In genomic region chr10:71749396-71749795, GRCh38 we compare ENCODE assay signal across 12 cellular contexts. TPM values are rescaled to one million over a fixed set of nuclear protein-coding genes. Genes with fewer than 3 reads are reported as not detected.
DNase-seq lines count a peak whose midpoint lies in the region; ATAC-seq and TF ChIP-seq lines count a peak whose summit lies in the region.
"Had no signal": no experiment of that assay in that cellular context is flagged by ENCODE, and none has a peak within 500 bp of the region (broad histone marks: within the 10 kb centered on the region; RNA-seq: fewer than 3 reads in every experiment).

No MANE protein-coding gene starts in this region.

- H3K27me3 ChIP-seq in CD4-positive, alpha-beta T cell (ENCODE audit: control insufficient read depth, insufficient read depth, low read length) = no peaks in the 10 kb centered on the region
- H3K27me3 ChIP-seq in esophagus muscularis mucosa (no peaks in the 10 kb centered on the region), sigmoid colon (no peaks in the 10 kb centered on the region)

- peaks cover 55% of the 10 kb centered on the region for H3K36me3 Mint-ChIP-seq in CD4-positive, alpha-beta T cell (ENCODE audit: low read depth)
- peaks cover 21% of the 10 kb centered on the region for H3K36me3 Mint-ChIP-seq in T-cell
- H3K36me3 Mint-ChIP-seq in nephron progenitor cell (ENCODE audit: low read depth) = no peaks in the 10 kb centered on the region

- intact Hi-C loops in CD4-positive, alpha-beta T cell (cut with DNase I, micrococcal nuclease) = loop anchor here (2.0 kb wide), 1 partner anchor 23 kb away; the partner anchor contains the start of gene VSIR (in 2 of the 2)
- intact Hi-C loops in esophagus muscularis mucosa (cut with DNase I) = no loop called here
- intact Hi-C loops in sigmoid colon (cut with DNase I) = no loop called here

- no peak overlapping the region for H3K4me3 ChIP-seq in esophagus muscularis mucosa
- no peak overlapping the region for H3K4me3 ChIP-seq in sigmoid colon
- H3K4me3 ChIP-seq: smooth muscle cell had no signal

- no peaks in the 10 kb centered on the region for H3K9me3 ChIP-seq in CD4-positive, alpha-beta T cell (ENCODE audit: control insufficient read depth, low read length)
- H3K9me3 ChIP-seq in esophagus muscularis mucosa (no peaks in the 10 kb centered on the region), sigmoid colon (no peaks in the 10 kb centered on the region)

- CTCF ChIA-PET in CD4-positive, alpha-beta T cell (lab: Charles Lee) = interaction anchor here (0.9 to 4.8 kb wide), 7 partner anchors 13 to 41 kb away, joined by 3 to 27 read pairs (median 4); partner anchors contain the start of gene VSIR
- CTCF ChIA-PET in T-cell (lab: Charles Lee) = interaction anchor here in 1 of 2 donors (1.0 to 1.5 kb wide), 9 partner anchors 9 to 431 kb away, joined by 3 to 9 read pairs (median 5); partner anchors contain the start of genes SLC29A3 and VSIR

- DNase-seq in CD4-positive, alpha-beta T cell = no peak
- DNase-seq in T-cell (no peak), esophagus muscularis mucosa (ENCODE audit: extremely low spot score) (no peak), sigmoid colon (no peak), MV-4-11 (lab: John Stamatoyannopoulos, UW) (no peak), nephron progenitor cell (no peak)
- DNase-seq in stimulated activated CD4-positive, alpha-beta T cell treated with anti-CD3 and anti-CD28 coated beads, Interleukin-12 subunit alpha, Interleukin-12 subunit beta, amount 100 ng/mL, for 4 hours = no peak
- DNase-seq: Calu3, NCI-H524 treated with DMSO at 0.1 percent for 48 hours, T1000 had no signal

- H3K4me3 Mint-ChIP-seq in CD4-positive, alpha-beta T cell = peak overlapping the region; percentile 75
- H3K4me3 Mint-ChIP-seq in T-cell (peak overlapping the region in 2 of 3 donors; percentile 40 to 80), nephron progenitor cell (no peak overlapping the region)

- peaks cover 65 to 83% (median 78%) of the 10 kb centered on the region in 4 donors for H3K4me1 ChIP-seq in esophagus muscularis mucosa
- H3K4me1 ChIP-seq in sigmoid colon = peaks cover 0 to 59% (median 43%) of the 10 kb centered on the region in 4 donors

- no peaks in the 10 kb centered on the region for H3K9me3 Mint-ChIP-seq in CD4-positive, alpha-beta T cell
- no peaks in the 10 kb centered on the region for H3K9me3 Mint-ChIP-seq in T-cell
- H3K9me3 Mint-ChIP-seq in nephron progenitor cell = no peaks in the 10 kb centered on the region

- TF ChIP-seq POLR2A in esophagus muscularis mucosa (IDR thresholded peaks at IDR 0.05; ENCODE audit: low read depth) (no peak), sigmoid colon (IDR thresholded peaks at IDR 0.05) (no peak)

- peaks cover 97% of the 10 kb centered on the region for H3K4me1 Mint-ChIP-seq in CD4-positive, alpha-beta T cell (ENCODE audit: low read depth)
- peaks cover 97% of the 10 kb centered on the region in 3 donors for H3K4me1 Mint-ChIP-seq in T-cell
- H3K4me1 Mint-ChIP-seq in nephron progenitor cell = peaks cover 76% of the 10 kb centered on the region

- peak overlapping the region; percentile 75 for H3K27ac ChIP-seq in CD4-positive, alpha-beta T cell (ENCODE audit: low read depth, low read length)
- peak overlapping the region; percentile 64 to 76 (median 68) for H3K27ac ChIP-seq in esophagus muscularis mucosa (replicated peaks in 1 of 4)
- peak overlapping the region; percentile 62 to 72 (median 68) for H3K27ac ChIP-seq in sigmoid colon

- no peak for TF ChIP-seq EP300 in esophagus muscularis mucosa (IDR thresholded peaks at IDR 0.05)
- TF ChIP-seq EP300 in sigmoid colon (IDR thresholded peaks at IDR 0.05) = no peak

- H3K36me3 ChIP-seq in esophagus muscularis mucosa (peaks cover 35 to 50% (median 49%) of the 10 kb centered on the region in 4 donors), sigmoid colon (peaks cover 15 to 48% (median 38%) of the 10 kb centered on the region in 4 donors)

- peak overlapping the region; percentile 96 for H3K27ac Mint-ChIP-seq in CD4-positive, alpha-beta T cell
- peak overlapping the region; percentile 99 to 100 for H3K27ac Mint-ChIP-seq in T-cell
- H3K27ac Mint-ChIP-seq in nephron progenitor cell = no peak overlapping the region

- WGBS in esophagus muscularis mucosa = 86% methylated on average over 1 of the region's 4 CpGs
- 80 to 84% methylated on average over 4 of the region's 4 CpGs for WGBS in sigmoid colon, 2 donors

- no peak for TF ChIP-seq CTCF in CD4-positive, alpha-beta T cell (IDR thresholded peaks at IDR 0.05)
- no peak for TF ChIP-seq CTCF in esophagus muscularis mucosa (IDR thresholded peaks at IDR 0.05)
- TF ChIP-seq CTCF in sigmoid colon (IDR thresholded peaks at IDR 0.05) = no peak
- TF ChIP-seq CTCF in nephron progenitor cell (IDR thresholded peaks at IDR 0.05) = no peak

- ATAC-seq in CD4-positive, alpha-beta T cell (ENCODE audit: poor library complexity) = no peak
- ATAC-seq in T-cell (replicated peaks in 1 of 4) (no peak), HG03045 (IDR thresholded peaks at IDR 0.05; ENCODE audit: unreplicated experiment) (no peak)

- H3K27me3 Mint-ChIP-seq in CD4-positive, alpha-beta T cell = no peaks in the 10 kb centered on the region
- H3K27me3 Mint-ChIP-seq in T-cell = no peaks in the 10 kb centered on the region
- H3K27me3 Mint-ChIP-seq in nephron progenitor cell (ENCODE audit: low read depth, poor library complexity) = no peaks in the 10 kb centered on the region

- POLR2A ChIA-PET in CD4-positive, alpha-beta T cell (lab: Charles Lee) = interaction anchor here (0.7 to 19.3 kb wide), 16 partner anchors 8 to 373 kb away, joined by 3 to 416 read pairs (median 6); partner anchors contain the start of genes PSAP and VSIR
- POLR2A ChIA-PET in T-cell (lab: Charles Lee) = interaction anchor here in 1 of 2 donors (1.0 kb wide), 2 partner anchors 8 to 21 kb away, joined by 3 read pairs; no protein-coding TSS in a partner anchor

RNA-seq across cellular contexts. Expression of gene VSIR, which starts 23.9 kb away (rescaled TPM):
- total RNA-seq in CD4-positive, alpha-beta T cell = 10 to 100 TPM; 86.2 to 91.4 TPM
- 100 to 1,000 TPM in 2 of 5 donors, 10 to 100 TPM in 3; 81.4 to 134 (median 98.3) TPM for total RNA-seq in T-cell
- total RNA-seq in esophagus muscularis mucosa = 100 to 1,000 TPM in 2 of 4 donors, 10 to 100 TPM in 2; 37.8 to 118 (median 90.3) TPM
- 10 to 100 TPM; 24.6 to 46.7 (median 40.3) TPM for total RNA-seq in sigmoid colon
- polyA plus RNA-seq in sigmoid colon = 10 to 100 TPM; 12.0 to 73.1 (median 30.7) TPM

RNA-seq across cellular contexts. Expression of gene C10orf105, which starts 29.8 kb away (rescaled TPM):
- total RNA-seq in CD4-positive, alpha-beta T cell = under 1 TPM; 0.25 to 0.36 TPM
- under 1 TPM; 0.15 to 0.45 (median 0.16) TPM for total RNA-seq in T-cell
- under 1 TPM in 3 of 4 donors, not detected in 1; 0.06 to 0.17 (median 0.11) TPM for total RNA-seq in esophagus muscularis mucosa
- total RNA-seq in sigmoid colon = under 1 TPM in 1 of 4 donors, not detected in 3; 0.55 TPM
- polyA plus RNA-seq in sigmoid colon = under 1 TPM in 1 of 3 donors, not detected in 2; 0.25 TPM
- total RNA-seq: Calu3 had no signal
- polyA plus RNA-seq: smooth muscle cell had no signal

Comparison
In these comparisons a context has a peak if more than half of its experiments do, and no peak if none do; other contexts are left out.
1. intact Hi-C loops: an anchor here in CD4-positive, alpha-beta T cell (2.0 kb wide); none called in esophagus muscularis mucosa and sigmoid colon.